Comparison of ENCODE assay signal across 1 cellular context in genomic region chr1:166848193-166848592, GRCh38.
TF ChIP-seq lines count a peak whose summit lies in the region.

No MANE protein-coding gene starts in this region.

TF ChIP-seq in HepG2, 621 proteins besides CTCF, POLR2A, EP300 and RAD21:
- TF ChIP-seq ZNF552 (CRISPR knock-in tag; IDR thresholded peaks at IDR 0.05; ENCODE audit: borderline replicate concordance) = no peak
- TF ChIP-seq RBFOX2 (IDR thresholded peaks at IDR 0.05; ENCODE audit: low read depth, low read length) = 0 out of 2 replicates have a peak, but pooled peaks have one; percentile 14
- no peak for TF ChIP-seq ZBTB3 (CRISPR knock-in tag; IDR thresholded peaks at IDR 0.05; ENCODE audit: borderline replicate concordance, low read depth)
